Comparison of ENCODE assay signal across 29 cellular contexts in genomic region chr5:83555263-83555662, GRCh38.
"Had no signal": no experiment of that assay in that cellular context is flagged by ENCODE, and none has a peak within 500 bp of the region (broad histone marks: within the 10 kb centered on the region; RNA-seq: fewer than 3 reads in every experiment).

No MANE protein-coding gene starts in this region.

- H3K27ac Mint-ChIP-seq: activated CD4-positive, alpha-beta T cell treated with anti-CD3 and anti-CD28 coated beads for 36 hours; activated CD8-positive, alpha-beta memory T cell treated with anti-CD3 and anti-CD28 coated beads, Interleukin-2, amount 10 ng/mL, durations not matched to agents 7 days and 5 days; activated CD8-positive, alpha-beta T cell treated with anti-CD3 and anti-CD28 coated beads, Interleukin-2, amount 10 ng/mL, durations not matched to agents 7 days and 5 days; activated naive CD4-positive, alpha-beta T cell treated with anti-CD3 and anti-CD28 coated beads, Interleukin-2, amount 50 U/mL, for 72 hours; activated T-helper 2 cell treated with anti-CD3 and anti-CD28 coated beads, Interferon-gamma antibody, Interleukin-2, Interleukin-4, amounts not matched to agents 10 μg/mL and 5 μg/mL and 100 μg/mL, durations not matched to agents 14 hours and 24 hours and 36 hours; brain; natural killer cell treated with Interleukin-12 subunit alpha and Interleukin-12 subunit beta and Interleukin-15 and Interleukin-18, amount 100 ng/mL, for 72 hours; progenitor cell of endocrine pancreas; T-cell had no signal

- H3K4me3 Mint-ChIP-seq: activated CD4-positive, alpha-beta T cell treated with anti-CD3 and anti-CD28 coated beads for 36 hours; activated CD8-positive, alpha-beta memory T cell treated with anti-CD3 and anti-CD28 coated beads, Interleukin-2, amount 10 ng/mL, durations not matched to agents 7 days and 5 days; activated CD8-positive, alpha-beta T cell treated with anti-CD3 and anti-CD28 coated beads, Interleukin-2, amount 10 ng/mL, durations not matched to agents 7 days and 5 days; brain; natural killer cell treated with Interleukin-12 subunit alpha and Interleukin-12 subunit beta and Interleukin-15 and Interleukin-18, amount 100 ng/mL, for 72 hours; T-cell had no signal

- H3K36me3 Mint-ChIP-seq: activated CD8-positive, alpha-beta memory T cell treated with anti-CD3 and anti-CD28 coated beads, Interleukin-2, amount 10 ng/mL, durations not matched to agents 7 days and 5 days; activated naive CD4-positive, alpha-beta T cell treated with anti-CD3 and anti-CD28 coated beads, Interleukin-2, amount 50 U/mL, for 72 hours; natural killer cell treated with Interleukin-12 subunit alpha and Interleukin-12 subunit beta and Interleukin-15 and Interleukin-18, amount 100 ng/mL, for 72 hours; T-cell had no signal

- H3K4me3 ChIP-seq: esophagus squamous epithelium, heart right ventricle, left lung, lower lobe of right lung, ovary, suprapubic skin, transverse colon had no signal

- H3K27me3 Mint-ChIP-seq: brain had no signal

- H3K27ac ChIP-seq: epithelial cell of prostate, esophagus squamous epithelium, heart right ventricle, left lung, lower lobe of right lung, neutrophil, ovary, suprapubic skin, transverse colon had no signal

- H3K4me1 ChIP-seq: esophagus squamous epithelium, left lung, lower lobe of right lung, suprapubic skin, transverse colon had no signal

- H3K27me3 ChIP-seq: esophagus squamous epithelium, heart right ventricle, left lung, neutrophil, ovary, suprapubic skin, transverse colon had no signal

- H3K9me3 ChIP-seq: esophagus squamous epithelium, heart right ventricle, left lung, lower lobe of right lung, neutrophil, ovary, suprapubic skin, transverse colon had no signal

- H3K36me3 ChIP-seq: esophagus squamous epithelium, lower lobe of right lung, neutrophil, ovary, suprapubic skin, transverse colon had no signal

- FAIRE-seq: small intestine had no signal

- H3K4me1 Mint-ChIP-seq: activated CD4-positive, alpha-beta T cell treated with anti-CD3 and anti-CD28 coated beads for 36 hours; activated CD8-positive, alpha-beta memory T cell treated with anti-CD3 and anti-CD28 coated beads, Interleukin-2, amount 10 ng/mL, durations not matched to agents 7 days and 5 days; T-cell had no signal

- ATAC-seq: activated CD4-positive, alpha-beta T cell treated with anti-CD3 and anti-CD28 coated beads for 36 hours; activated CD8-positive, alpha-beta memory T cell treated with anti-CD3 and anti-CD28 coated beads, Interleukin-2, amount 10 ng/mL, durations not matched to agents 7 days and 5 days; activated CD8-positive, alpha-beta T cell treated with anti-CD3 and anti-CD28 coated beads, Interleukin-2, amount 10 ng/mL, durations not matched to agents 7 days and 5 days; activated naive CD4-positive, alpha-beta T cell treated with anti-CD3 and anti-CD28 coated beads, Interleukin-2, amount 50 U/mL, for 72 hours; heart right ventricle; left lung; lower lobe of right lung; natural killer cell treated with Interleukin-12 subunit alpha and Interleukin-12 subunit beta and Interleukin-15 and Interleukin-18, amount 100 ng/mL, for 72 hours; sciatic nerve; T-cell had no signal

- H3K9me3 Mint-ChIP-seq: activated naive CD4-positive, alpha-beta T cell treated with anti-CD3 and anti-CD28 coated beads, Interleukin-2, amount 50 U/mL, for 72 hours; activated T-helper 2 cell treated with anti-CD3 and anti-CD28 coated beads, Interferon-gamma antibody, Interleukin-2, Interleukin-4, amounts not matched to agents 10 μg/mL and 5 μg/mL and 100 μg/mL, durations not matched to agents 14 hours and 24 hours and 36 hours; brain; natural killer cell treated with Interleukin-12 subunit alpha and Interleukin-12 subunit beta and Interleukin-15 and Interleukin-18, amount 100 ng/mL, for 72 hours; T-cell had no signal

- DNase-seq: activated CD4-positive, alpha-beta T cell treated with anti-CD3 and anti-CD28 coated beads for 36 hours; activated CD4-positive, CD25-positive, alpha-beta regulatory T cell; activated CD8-positive, alpha-beta memory T cell treated with anti-CD3 and anti-CD28 coated beads, Interleukin-2, amount 10 ng/mL, durations not matched to agents 7 days and 5 days; activated CD8-positive, alpha-beta T cell treated with anti-CD3 and anti-CD28 coated beads, Interleukin-2, amount 10 ng/mL, durations not matched to agents 7 days and 5 days; activated T-cell treated with anti-CD3 and anti-CD28 coated beads, Interleukin-2, amount 50 U/mL, for 48 hours; anterior cingulate cortex; caudate nucleus; effector CD4-positive, alpha-beta T cell; esophagus squamous epithelium; foreskin melanocyte; heart right ventricle; left lung; lower lobe of right lung; mesendoderm; ovary; small intestine; stimulated activated CD4-positive, alpha-beta T cell treated with anti-CD3 and anti-CD28 coated beads, Interleukin-1b, Interleukin-23, amount 100 ng/mL, for 48 hours; stimulated activated naive CD4-positive, alpha-beta T cell; T-cell; transverse colon had no signal
